In the genomic region with DNA sequence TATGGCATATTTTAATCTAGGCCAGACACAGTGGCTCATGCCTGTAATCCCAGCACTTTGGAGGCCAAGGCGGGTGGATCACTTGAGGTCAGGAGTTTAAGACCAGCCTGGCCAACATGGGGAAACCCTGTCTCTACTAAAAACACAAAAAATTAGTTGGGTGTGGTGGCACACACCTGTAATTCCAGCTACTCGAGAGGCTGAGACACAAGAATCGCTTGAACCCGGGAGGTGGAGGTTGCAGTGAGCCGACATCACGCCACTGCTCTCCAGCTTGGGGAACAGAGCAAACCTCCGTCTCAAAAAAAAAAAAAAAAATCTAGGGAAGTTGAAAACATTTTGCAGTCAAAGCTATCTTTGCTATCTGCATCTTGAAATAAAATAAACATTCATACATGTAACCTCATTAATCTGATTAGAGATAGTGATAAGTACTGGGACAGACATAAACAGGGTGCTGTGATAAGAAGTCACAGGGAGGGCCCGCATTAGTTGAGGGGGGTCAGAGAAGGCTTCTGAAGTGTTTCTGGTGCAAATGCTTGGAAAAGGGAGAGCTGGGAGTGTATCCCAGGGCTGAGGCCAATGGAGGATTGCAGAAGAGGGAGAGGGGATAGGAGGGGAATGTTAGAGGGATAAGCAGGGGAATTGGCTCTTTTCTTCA, we compare ENCODE assay signal across 8 cellular contexts. TPM values are rescaled to one million over a fixed set of nuclear protein-coding genes. Genes with fewer than 3 reads are reported as not detected.
DNase-seq lines count a peak whose midpoint lies in the region; ATAC-seq, FAIRE-seq and TF ChIP-seq lines count a peak whose summit lies in the region.
"Not testable (repeated sequence)": the region's sequence is repeated elsewhere in the genome, so short reads cannot be mapped to it uniquely, and the experiment has no call there.

No MANE protein-coding gene starts in this region.

- H3K9ac ChIP-seq in astrocyte (ENCODE audit: low read length), result peak overlapping the region; percentile 67

- H3K4me1 ChIP-seq in ACC112 (ENCODE audit: control insufficient read depth, insufficient read depth, low read length, unreplicated experiment) (peaks cover 34% of the 10 kb centered on the region), Peyer's patch (peaks cover 5 to 56% (median 10%) of the 10 kb centered on the region in 4 donors), astrocyte (ENCODE audit: insufficient read depth, low read length) (peaks cover 27% of the 10 kb centered on the region), esophagus muscularis mucosa (peaks cover 56 to 100% (median 99%) of the 10 kb centered on the region in 4 donors), right lobe of liver (peaks cover 0 to 37% (median 16%) of the 10 kb centered on the region in 4 donors)

- TF ChIP-seq POLR2A in Peyer's patch (IDR thresholded peaks at IDR 0.05); esophagus muscularis mucosa (IDR thresholded peaks at IDR 0.05; ENCODE audit: low read depth); right lobe of liver (IDR thresholded peaks at IDR 0.05): not testable (repeated sequence)

- not testable (repeated sequence) for TF ChIP-seq CTCF in Peyer's patch (IDR thresholded peaks at IDR 0.05); astrocyte (IDR thresholded peaks at IDR 0.05; ENCODE audit: insufficient read depth, low read depth, low read length); esophagus muscularis mucosa (IDR thresholded peaks at IDR 0.05); right lobe of liver (IDR thresholded peaks at IDR 0.05); omental fat pad (IDR thresholded peaks at IDR 0.05)

- H3K27ac Mint-ChIP-seq in astrocyte (ENCODE audit: unreplicated experiment), result not testable (repeated sequence)
- H3K27ac Mint-ChIP-seq in stimulated activated naive CD8-positive, alpha-beta T cell treated with anti-CD3 and anti-CD28 coated beads, Interleukin-15, Interleukin-2, amounts not matched to agents 100 ng/mL and 50 ng/mL, for 24 hours, result peak overlapping the region; percentile 79

- H3K27me3 Mint-ChIP-seq in astrocyte (ENCODE audit: low read depth, unreplicated experiment); stimulated activated naive CD8-positive, alpha-beta T cell treated with anti-CD3 and anti-CD28 coated beads, Interleukin-15, Interleukin-2, amounts not matched to agents 100 ng/mL and 50 ng/mL, for 24 hours: not testable (repeated sequence)

- H2AFZ ChIP-seq in ACC112 (ENCODE audit: low read length, unreplicated experiment); astrocyte (ENCODE audit: low read depth, low read length): not testable (repeated sequence)

- H4K20me1 ChIP-seq in astrocyte (ENCODE audit: insufficient read depth, low read length), result not testable (repeated sequence)

- H3K79me2 ChIP-seq in ACC112 (ENCODE audit: control insufficient read depth, insufficient read depth, low read length, unreplicated experiment), result peaks cover 42% of the 10 kb centered on the region
- peaks cover 52% of the 10 kb centered on the region for H3K79me2 ChIP-seq in astrocyte (ENCODE audit: insufficient read depth, low read length)

- not testable (repeated sequence) for H3K27me3 ChIP-seq in ACC112 (ENCODE audit: insufficient read depth, low read length); Peyer's patch; astrocyte (ENCODE audit: insufficient read depth, low read length); esophagus muscularis mucosa; right lobe of liver

- H3K27ac ChIP-seq in ACC112 (ENCODE audit: low read depth, low read length) (peak overlapping the region; percentile 99), Peyer's patch (peak overlapping the region; percentile 43 to 97 (median 62)), astrocyte (ENCODE audit: low read depth, low read length) (peak overlapping the region; percentile 88), esophagus muscularis mucosa (replicated peaks in 1 of 4) (peak overlapping the region; percentile 97 to 99 (median 98)), right lobe of liver (peak overlapping the region; percentile 40 to 53 (median 49))

- not testable (repeated sequence) for H3K36me3 Mint-ChIP-seq in astrocyte (ENCODE audit: low read depth, unreplicated experiment)
- peaks cover 89% of the 10 kb centered on the region for H3K36me3 Mint-ChIP-seq in stimulated activated naive CD8-positive, alpha-beta T cell treated with anti-CD3 and anti-CD28 coated beads, Interleukin-15, Interleukin-2, amounts not matched to agents 100 ng/mL and 50 ng/mL, for 24 hours (ENCODE audit: low read depth)

- not testable (repeated sequence) for ATAC-seq in right lobe of liver; omental fat pad (ENCODE audit: low FRiP score)

- peaks cover 20% of the 10 kb centered on the region for H3K36me3 ChIP-seq in ACC112 (ENCODE audit: insufficient read depth, low read length)
- peaks cover 0 to 20% (median 0%) of the 10 kb centered on the region in 3 donors for H3K36me3 ChIP-seq in Peyer's patch
- H3K36me3 ChIP-seq in astrocyte (ENCODE audit: insufficient read depth, low read length), result not testable (repeated sequence)
- peaks cover 0 to 20% (median 11%) of the 10 kb centered on the region in 4 donors for H3K36me3 ChIP-seq in esophagus muscularis mucosa
- peaks cover 0 to 24% (median 15%) of the 10 kb centered on the region in 4 donors for H3K36me3 ChIP-seq in right lobe of liver

- not testable (repeated sequence) for FAIRE-seq in astrocyte (lab: Jason Lieb, UNC)

- WGBS in esophagus muscularis mucosa, result 60% methylated on average over 8 of the region's 8 CpGs
- 47% methylated on average over 8 of the region's 8 CpGs for WGBS in right lobe of liver (ENCODE audit: insufficient coverage, low coverage, low lambda C conversion rate, missing lambda C conversion rate)

- not testable (repeated sequence) for H3K4me3 Mint-ChIP-seq in astrocyte (ENCODE audit: unreplicated experiment); stimulated activated naive CD8-positive, alpha-beta T cell treated with anti-CD3 and anti-CD28 coated beads, Interleukin-15, Interleukin-2, amounts not matched to agents 100 ng/mL and 50 ng/mL, for 24 hours

- not testable (repeated sequence) for TF ChIP-seq EP300 in esophagus muscularis mucosa (IDR thresholded peaks at IDR 0.05)

- not testable (repeated sequence) for H3K4me2 ChIP-seq in astrocyte (ENCODE audit: low read length)

- H3K9me3 ChIP-seq in Peyer's patch; astrocyte (ENCODE audit: insufficient read depth, low read depth, low read length); esophagus muscularis mucosa; right lobe of liver: not testable (repeated sequence)

- not testable (repeated sequence) for H3K4me3 ChIP-seq in ACC112 (ENCODE audit: low read depth, low read length); Peyer's patch; astrocyte (ENCODE audit: insufficient read depth, low read depth, low read length); esophagus muscularis mucosa; right lobe of liver

- not testable (repeated sequence) for H3K4me1 Mint-ChIP-seq in astrocyte (ENCODE audit: low read depth, unreplicated experiment)
- peaks cover 80% of the 10 kb centered on the region for H3K4me1 Mint-ChIP-seq in stimulated activated naive CD8-positive, alpha-beta T cell treated with anti-CD3 and anti-CD28 coated beads, Interleukin-15, Interleukin-2, amounts not matched to agents 100 ng/mL and 50 ng/mL, for 24 hours (ENCODE audit: low read depth)

- not testable (repeated sequence) for H3K9me3 Mint-ChIP-seq in astrocyte (ENCODE audit: unreplicated experiment); stimulated activated naive CD8-positive, alpha-beta T cell treated with anti-CD3 and anti-CD28 coated beads, Interleukin-15, Interleukin-2, amounts not matched to agents 100 ng/mL and 50 ng/mL, for 24 hours

- DNase-seq in Peyer's patch; esophagus muscularis mucosa (ENCODE audit: extremely low spot score): not testable (repeated sequence)
- DNase-seq in activated T-cell treated with anti-CD3 and anti-CD28 coated beads, Interleukin-2, amount 50 U/mL, for 1 hour, result peak; percentile 19
- peak; percentile 47 for DNase-seq in astrocyte (ENCODE audit: low read depth)
- peak in 1 of 3 donors; percentile 5 for DNase-seq in right lobe of liver
- DNase-seq in omental fat pad (ENCODE audit: low spot score), result peak; percentile 23

- intact Hi-C loops in esophagus muscularis mucosa (cut with DNase I) (loop anchor here (5.0 kb wide), 1 partner anchor 82 kb away; no protein-coding TSS in a partner anchor), right lobe of liver (cut with DNase I) (loop anchor here in 1 of 2 donors (5.0 kb wide), 1 partner anchor 33 kb away; no protein-coding TSS in a partner anchor)

RNA-seq across cellular contexts. Expression of gene IL4R, which starts 15.7 kb away (rescaled TPM):
- total RNA-seq in Peyer's patch (100 to 1,000 TPM in 1 of 4 donors, 10 to 100 TPM in 3; 32.2 to 104 (median 71.9) TPM), astrocyte (17.5 and 17.6 TPM in 2 replicates), esophagus muscularis mucosa (100 to 1,000 TPM in 3 of 4 donors, 10 to 100 TPM in 1; 72.7 to 167 (median 116) TPM), right lobe of liver (100 to 1,000 TPM in 1 of 6 experiments, 10 to 100 TPM in 5; 38.8 to 147 (median 46.9) TPM), omental fat pad (100 to 1,000 TPM in 1 of 4 donors, 10 to 100 TPM in 3; 36.9 to 162 (median 47.3) TPM)

Comparison
In these comparisons a context has a peak if more than half of its experiments do, and no peak if none do; other contexts are left out.
1. H3K27ac ChIP-seq: peak in every context shown above with its lines; median percentile 99 in ACC112; 98 in esophagus muscularis mucosa; 88 in astrocyte; 62 in Peyer's patch; 49 in right lobe of liver.